ENCODE assay signal across 1 cellular context in the genomic region with DNA sequence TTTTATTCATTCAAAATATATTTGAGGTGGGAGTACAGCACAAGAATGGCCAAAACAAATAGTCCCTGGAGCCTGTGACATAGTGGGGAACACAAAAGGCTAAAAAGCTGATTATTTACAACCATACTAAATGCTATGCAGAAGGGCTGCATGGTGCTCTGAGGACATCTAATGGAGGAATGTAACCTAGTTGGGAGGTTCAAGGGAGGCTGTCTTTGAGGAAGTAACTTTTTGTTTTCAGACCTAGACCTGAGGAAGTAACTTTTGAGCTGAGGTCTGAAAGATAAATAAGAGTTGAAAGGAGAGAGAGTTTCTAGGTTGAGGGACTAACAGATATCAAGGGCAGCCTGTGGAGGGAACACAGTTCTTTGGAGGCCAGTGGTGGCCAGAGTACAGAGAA.
TF ChIP-seq lines count a peak whose summit lies in the region.

No MANE protein-coding gene starts in this region.

TF ChIP-seq in GM23338, 12 proteins besides CTCF, POLR2A, EP300 and RAD21 (continued from another document):
- TF ChIP-seq ZNF462 (CRISPR knock-in tag; IDR thresholded peaks at IDR 0.05), result no peak
TF ChIP-seq in GM23338: peak in this region for 0.
